In the genomic region with DNA sequence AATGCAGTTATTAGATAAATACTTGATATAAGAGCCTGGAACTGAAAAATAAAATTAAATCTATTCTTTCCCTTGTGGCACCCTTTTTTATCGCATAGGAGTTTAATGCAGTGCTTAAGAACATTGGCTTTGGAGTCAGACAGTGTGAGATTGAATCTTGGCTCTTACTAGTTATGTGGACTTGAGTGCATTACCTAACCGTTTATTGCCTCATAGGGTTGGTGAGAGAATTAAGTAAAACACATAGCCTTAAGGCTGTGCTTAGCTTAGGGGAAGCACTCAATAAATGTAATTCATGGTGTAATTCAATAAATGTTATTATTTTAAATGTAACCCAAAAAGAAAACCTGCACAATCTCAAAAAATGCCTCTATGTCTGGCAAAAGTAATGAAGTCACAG, we compare ENCODE assay signal across 1 cellular context.
TF ChIP-seq lines count a peak whose summit lies in the region.

No MANE protein-coding gene starts in this region.

TF ChIP-seq in HepG2, 621 proteins besides CTCF, POLR2A, EP300 and RAD21 (continued from another document):
- TF ChIP-seq PBX2 (CRISPR knock-in tag; IDR thresholded peaks at IDR 0.05) = no peak
- no peak for TF ChIP-seq HNF4G (IDR thresholded peaks at IDR 0.05; ENCODE audit: borderline replicate concordance, low read depth, low read length)
- TF ChIP-seq HNF4G (CRISPR knock-in tag; IDR thresholded peaks at IDR 0.05; ENCODE audit: borderline replicate concordance, low read depth) = no peak
- TF ChIP-seq, protein P1, sequence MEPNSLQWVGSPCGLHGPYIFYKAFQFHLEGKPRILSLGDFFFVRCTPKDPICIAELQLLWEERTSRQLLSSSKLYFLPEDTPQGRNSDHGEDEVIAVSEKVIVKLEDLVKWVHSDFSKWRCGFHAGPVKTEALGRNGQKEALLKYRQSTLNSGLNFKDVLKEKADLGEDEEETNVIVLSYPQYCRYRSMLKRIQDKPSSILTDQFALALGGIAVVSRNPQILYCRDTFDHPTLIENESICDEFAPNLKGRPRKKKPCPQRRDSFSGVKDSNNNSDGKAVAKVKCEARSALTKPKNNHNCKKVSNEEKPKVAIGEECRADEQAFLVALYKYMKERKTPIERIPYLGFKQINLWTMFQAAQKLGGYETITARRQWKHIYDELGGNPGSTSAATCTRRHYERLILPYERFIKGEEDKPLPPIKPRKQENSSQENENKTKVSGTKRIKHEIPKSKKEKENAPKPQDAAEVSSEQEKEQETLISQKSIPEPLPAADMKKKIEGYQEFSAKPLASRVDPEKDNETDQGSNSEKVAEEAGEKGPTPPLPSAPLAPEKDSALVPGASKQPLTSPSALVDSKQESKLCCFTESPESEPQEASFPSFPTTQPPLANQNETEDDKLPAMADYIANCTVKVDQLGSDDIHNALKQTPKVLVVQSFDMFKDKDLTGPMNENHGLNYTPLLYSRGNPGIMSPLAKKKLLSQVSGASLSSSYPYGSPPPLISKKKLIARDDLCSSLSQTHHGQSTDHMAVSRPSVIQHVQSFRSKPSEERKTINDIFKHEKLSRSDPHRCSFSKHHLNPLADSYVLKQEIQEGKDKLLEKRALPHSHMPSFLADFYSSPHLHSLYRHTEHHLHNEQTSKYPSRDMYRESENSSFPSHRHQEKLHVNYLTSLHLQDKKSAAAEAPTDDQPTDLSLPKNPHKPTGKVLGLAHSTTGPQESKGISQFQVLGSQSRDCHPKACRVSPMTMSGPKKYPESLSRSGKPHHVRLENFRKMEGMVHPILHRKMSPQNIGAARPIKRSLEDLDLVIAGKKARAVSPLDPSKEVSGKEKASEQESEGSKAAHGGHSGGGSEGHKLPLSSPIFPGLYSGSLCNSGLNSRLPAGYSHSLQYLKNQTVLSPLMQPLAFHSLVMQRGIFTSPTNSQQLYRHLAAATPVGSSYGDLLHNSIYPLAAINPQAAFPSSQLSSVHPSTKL (CRISPR knock-in tag; IDR thresholded peaks at IDR 0.05) = 0 out of 2 replicates have a peak, but pooled peaks have one; percentile 23
